In the genomic region with DNA sequence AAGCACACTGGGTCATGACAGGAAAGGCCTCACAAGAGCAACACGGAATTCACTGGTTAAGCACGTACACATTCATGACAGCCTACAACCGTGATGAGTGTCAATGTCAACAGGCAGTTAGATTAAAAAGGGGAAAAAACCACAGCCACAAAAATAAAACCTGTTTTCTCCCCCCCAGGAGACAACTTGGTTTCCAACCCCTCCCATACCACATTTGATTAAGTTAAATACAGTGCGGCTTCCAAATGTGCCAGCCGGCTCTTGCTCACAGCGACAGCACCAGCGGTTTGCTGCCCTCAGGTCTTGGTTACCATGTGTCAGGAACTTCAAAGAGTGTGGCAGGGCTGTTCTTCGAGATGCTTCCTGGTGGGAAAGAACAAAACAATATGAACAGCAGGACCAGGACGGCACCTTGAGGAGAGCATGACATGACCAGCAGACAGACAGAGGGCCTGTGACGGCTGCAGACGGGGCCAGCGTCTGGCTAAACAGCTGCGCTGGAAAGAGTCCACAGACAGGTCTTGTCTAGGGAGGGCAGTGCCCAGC, we compare ENCODE assay signal across 14 cellular contexts.
DNase-seq lines count a peak whose midpoint lies in the region; ATAC-seq lines count a peak whose summit lies in the region.
"Had no signal": no experiment of that assay in that cellular context is flagged by ENCODE, and none has a peak within 500 bp of the region (broad histone marks: within the 10 kb centered on the region; RNA-seq: fewer than 3 reads in every experiment).

No MANE protein-coding gene starts in this region.

- POLR2A ChIA-PET in activated CD8-positive, alpha-beta T cell treated with anti-CD3 and anti-CD28 coated beads, Interleukin-2, amount 10 ng/mL, durations not matched to agents 7 days and 5 days (lab: Charles Lee), result no interaction called here

- ATAC-seq in Right ventricle myocardium inferior, result peak; percentile 44
- ATAC-seq in right cardiac atrium, result no peak
- ATAC-seq in activated CD8-positive, alpha-beta T cell treated with anti-CD3 and anti-CD28 coated beads, Interleukin-2, amount 10 ng/mL, durations not matched to agents 7 days and 5 days, result peak; percentile 74
- ATAC-seq in left ventricle myocardium superior, result peak; percentile 33
- ATAC-seq in GM21717 (IDR thresholded peaks at IDR 0.05; ENCODE audit: unreplicated experiment), result no peak
- ATAC-seq in GM19324 (IDR thresholded peaks at IDR 0.05; ENCODE audit: low FRiP score, unreplicated experiment), result no peak

- peak; percentile 60 for DNase-seq in Right ventricle myocardium inferior (ENCODE audit: missing footprints)
- no peak for DNase-seq in right cardiac atrium
- peak; percentile 44 for DNase-seq in activated CD8-positive, alpha-beta T cell treated with anti-CD3 and anti-CD28 coated beads, Interleukin-2, amount 10 ng/mL, durations not matched to agents 7 days and 5 days
- no peak for DNase-seq in left ventricle myocardium superior
- DNase-seq in stimulated activated CD8-positive, alpha-beta memory T cell treated with anti-CD3 and anti-CD28 coated beads, Interleukin-4, amount 100 ng/mL, for 48 hours, result peak; percentile 26
- DNase-seq in SW480 (ENCODE audit: low spot score), result no peak
- DNase-seq: mesenchymal stem cell; NCI-H1092; NCI-H510A treated with DMSO at 0.1 percent for 48 hours; stimulated activated CD4-positive, alpha-beta T cell treated with anti-CD3 and anti-CD28 coated beads, Interleukin-4, amount 100 ng/mL, for 24 hours; stomach had no signal

- H3K27me3 ChIP-seq in right cardiac atrium (ENCODE audit: control insufficient read depth, insufficient read depth), result no peaks in the 10 kb centered on the region
- H3K27me3 ChIP-seq: stomach had no signal

- peaks cover 18% of the 10 kb centered on the region for H3K36me3 Mint-ChIP-seq in activated CD8-positive, alpha-beta T cell treated with anti-CD3 and anti-CD28 coated beads, Interleukin-2, amount 10 ng/mL, durations not matched to agents 7 days and 5 days (ENCODE audit: low read depth)

- no peaks in the 10 kb centered on the region for H3K9me3 ChIP-seq in right cardiac atrium (ENCODE audit: control insufficient read depth, low read length)
- H3K9me3 ChIP-seq: stomach had no signal

- intact Hi-C loops in Right ventricle myocardium inferior (cut with DNase I), result no loop called here
- intact Hi-C loops in right cardiac atrium (cut with DNase I), result no loop called here
- intact Hi-C loops in left ventricle myocardium superior (cut with micrococcal nuclease), result no loop called here

- no peak overlapping the region for H3K4me3 ChIP-seq in right cardiac atrium (ENCODE audit: low read length)
- H3K4me3 ChIP-seq: stomach had no signal

- H3K4me3 Mint-ChIP-seq in activated CD8-positive, alpha-beta T cell treated with anti-CD3 and anti-CD28 coated beads, Interleukin-2, amount 10 ng/mL, durations not matched to agents 7 days and 5 days, result peak overlapping the region; percentile 37

- CTCF ChIA-PET in activated CD8-positive, alpha-beta T cell treated with anti-CD3 and anti-CD28 coated beads, Interleukin-2, amount 10 ng/mL, durations not matched to agents 7 days and 5 days (lab: Charles Lee), result no interaction called here

- 70% methylated on average over 13 of the region's 13 CpGs for WGBS in right cardiac atrium

- H3K9me3 Mint-ChIP-seq in activated CD8-positive, alpha-beta T cell treated with anti-CD3 and anti-CD28 coated beads, Interleukin-2, amount 10 ng/mL, durations not matched to agents 7 days and 5 days (ENCODE audit: insufficient read depth), result no peaks in the 10 kb centered on the region

- H3K4me1 Mint-ChIP-seq in activated CD8-positive, alpha-beta T cell treated with anti-CD3 and anti-CD28 coated beads, Interleukin-2, amount 10 ng/mL, durations not matched to agents 7 days and 5 days (ENCODE audit: low read depth), result peaks cover 39% of the 10 kb centered on the region

- peak overlapping the region; percentile 75 for H3K27ac Mint-ChIP-seq in activated CD8-positive, alpha-beta T cell treated with anti-CD3 and anti-CD28 coated beads, Interleukin-2, amount 10 ng/mL, durations not matched to agents 7 days and 5 days

- H3K27me3 Mint-ChIP-seq in activated CD8-positive, alpha-beta T cell treated with anti-CD3 and anti-CD28 coated beads, Interleukin-2, amount 10 ng/mL, durations not matched to agents 7 days and 5 days (ENCODE audit: low read depth), result no peaks in the 10 kb centered on the region

- H3K4me1 ChIP-seq in right cardiac atrium (ENCODE audit: control insufficient read depth, insufficient read depth, low read length), result no peaks in the 10 kb centered on the region
- H3K4me1 ChIP-seq: stomach had no signal

- no peak overlapping the region for H3K27ac ChIP-seq in right cardiac atrium (ENCODE audit: low read length)
- H3K27ac ChIP-seq: RWPE1, stomach had no signal

Comparison
In these comparisons a context has a peak if more than half of its experiments do, and no peak if none do; other contexts are left out.
1. ATAC-seq: peak in Right ventricle myocardium inferior (single experiment), activated CD8-positive, alpha-beta T cell treated with anti-CD3 and anti-CD28 coated beads, Interleukin-2, amount 10 ng/mL, durations not matched to agents 7 days and 5 days (single experiment) and left ventricle myocardium superior (single experiment); none in right cardiac atrium (0 of 2), GM21717 (single experiment) and GM19324 (single experiment).
2. DNase-seq: peak in Right ventricle myocardium inferior (single experiment), activated CD8-positive, alpha-beta T cell treated with anti-CD3 and anti-CD28 coated beads, Interleukin-2, amount 10 ng/mL, durations not matched to agents 7 days and 5 days (single experiment) and stimulated activated CD8-positive, alpha-beta memory T cell treated with anti-CD3 and anti-CD28 coated beads, Interleukin-4, amount 100 ng/mL, for 48 hours (single experiment); none in right cardiac atrium (0 of 3), left ventricle myocardium superior (single experiment) and SW480 (single experiment).